ENCODE assay signal across 9 cellular contexts in the genomic region with DNA sequence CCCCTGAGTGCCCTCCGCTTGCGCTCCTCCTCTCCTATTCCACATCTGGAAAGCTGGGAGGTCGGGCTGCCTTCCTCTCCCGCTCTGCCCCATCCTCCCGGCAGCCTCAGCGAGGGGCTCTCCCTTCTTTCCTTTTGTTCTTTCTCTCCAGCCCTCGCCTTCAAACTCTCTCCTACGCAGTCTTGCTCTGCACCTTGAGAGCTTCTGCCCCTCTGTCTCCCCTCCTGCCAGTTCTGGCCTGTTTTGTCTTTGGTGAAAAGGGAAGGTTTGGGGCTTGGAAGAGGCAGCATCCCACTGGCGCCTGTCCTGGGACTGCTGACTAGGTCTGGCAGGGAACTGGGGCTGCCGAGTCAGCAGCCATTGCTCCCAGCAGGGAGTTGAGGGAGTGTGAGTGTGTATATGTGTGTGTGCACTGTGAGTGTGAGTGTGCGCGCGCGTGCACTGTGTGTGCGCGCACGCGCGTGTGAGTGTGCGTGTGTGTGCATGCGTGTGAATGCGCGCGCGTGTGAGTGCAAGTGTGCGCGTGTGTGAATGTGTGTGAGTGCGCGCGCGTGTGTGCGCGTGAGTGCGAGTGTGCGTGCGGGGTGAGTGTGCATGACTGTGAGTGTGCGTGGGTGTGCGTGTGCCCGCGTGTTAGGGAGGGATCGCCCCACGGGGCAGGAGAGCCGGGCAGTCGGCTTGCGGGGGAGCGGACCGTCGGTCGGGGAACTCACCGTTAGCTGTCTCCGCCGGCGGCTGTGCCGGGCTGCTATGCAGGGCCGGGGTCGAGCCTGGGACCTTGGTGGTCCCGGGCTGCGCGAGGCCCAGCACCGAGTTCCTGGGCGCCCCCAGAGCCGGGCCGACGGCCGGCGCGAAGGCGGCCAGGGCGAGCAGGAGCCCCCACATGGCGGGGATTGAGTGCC. TPM values are rescaled to one million over a fixed set of nuclear protein-coding genes. Genes with fewer than 3 reads are reported as not detected.
A peak's percentile ranks its signal among the peaks of the same experiment; 100 is the strongest.
DNase-seq lines count a peak whose midpoint lies in the region; ATAC-seq and TF ChIP-seq lines count a peak whose summit lies in the region.
"Had no signal": no experiment of that assay in that cellular context is flagged by ENCODE, and none has a peak within 500 bp of the region (broad histone marks: within the 10 kb centered on the region; RNA-seq: fewer than 3 reads in every experiment).

No MANE protein-coding gene starts in this region.

- peaks cover 27% of the 10 kb centered on the region for H3K4me1 Mint-ChIP-seq in activated naive CD8-positive, alpha-beta T cell treated with anti-CD3 and anti-CD28 coated beads, Interleukin-2, amount 50 U/mL, for 24 hours

- H3K9me3 Mint-ChIP-seq in activated naive CD8-positive, alpha-beta T cell treated with anti-CD3 and anti-CD28 coated beads, Interleukin-2, amount 50 U/mL, for 24 hours: no peaks in the 10 kb centered on the region

- H3K27ac ChIP-seq in left lung (no peak overlapping the region), urinary bladder (ENCODE audit: low read depth) (no peak overlapping the region), adrenal gland (no peak overlapping the region), Karpas-422 (ENCODE audit: low read length) (no peak overlapping the region)

- TF ChIP-seq POLR2A in adrenal gland (IDR thresholded peaks at IDR 0.05): no peak

- H3K36me3 ChIP-seq in ES-I3 (ENCODE audit: insufficient read depth, low read length) (no peaks in the 10 kb centered on the region), left lung (no peaks in the 10 kb centered on the region), urinary bladder (ENCODE audit: insufficient read depth) (no peaks in the 10 kb centered on the region), adrenal gland (replicated peaks in 1 of 2) (no peaks in the 10 kb centered on the region), Karpas-422 (ENCODE audit: insufficient read depth, low read length) (no peaks in the 10 kb centered on the region)

- no peak for DNase-seq in activated naive CD8-positive, alpha-beta T cell treated with anti-CD3 and anti-CD28 coated beads, Interleukin-2, amount 50 U/mL, for 24 hours
- DNase-seq in left lung: peak in 1 of 2 donors; percentile 77
- DNase-seq in adrenal gland: no peak
- no peak for DNase-seq in amniotic stem cell (lab: John Stamatoyannopoulos, UW)
- no peak for DNase-seq in Karpas-422

- H3K4me3 ChIP-seq in left lung (peak overlapping the region; percentile 28 to 31), urinary bladder (ENCODE audit: low read depth, low read length) (peak overlapping the region; percentile 27), adrenal gland (peak overlapping the region in 1 of 4 donors; percentile 42), Karpas-422 (ENCODE audit: low read length) (no peak overlapping the region)

- peaks cover 52% of the 10 kb centered on the region for H3K27me3 Mint-ChIP-seq in activated naive CD8-positive, alpha-beta T cell treated with anti-CD3 and anti-CD28 coated beads, Interleukin-2, amount 50 U/mL, for 24 hours

- H2AFZ ChIP-seq in Karpas-422 (ENCODE audit: low read length): no peak overlapping the region

- no peaks in the 10 kb centered on the region for H3K9me2 ChIP-seq in Karpas-422 (replicated peaks; ENCODE audit: insufficient read depth, low read length)

- H3K27me3 ChIP-seq in left lung (peaks cover 39 to 96% of the 10 kb centered on the region in 2 donors), adrenal gland (peaks cover 39% of the 10 kb centered on the region), Karpas-422 (ENCODE audit: low read length) (no peaks in the 10 kb centered on the region)

- peak overlapping the region; percentile 90 for H3K4me3 Mint-ChIP-seq in activated naive CD8-positive, alpha-beta T cell treated with anti-CD3 and anti-CD28 coated beads, Interleukin-2, amount 50 U/mL, for 24 hours

- peak overlapping the region; percentile 90 for H3K27ac Mint-ChIP-seq in activated naive CD8-positive, alpha-beta T cell treated with anti-CD3 and anti-CD28 coated beads, Interleukin-2, amount 50 U/mL, for 24 hours

- TF ChIP-seq CTCF in left lung (IDR thresholded peaks at IDR 0.05): no peak
- TF ChIP-seq CTCF in adrenal gland (IDR thresholded peaks at IDR 0.05): no peak

- peak; percentile 27 for ATAC-seq in HG02759 (IDR thresholded peaks at IDR 0.05; ENCODE audit: unreplicated experiment)
- no peak for ATAC-seq in activated naive CD8-positive, alpha-beta T cell treated with anti-CD3 and anti-CD28 coated beads, Interleukin-2, amount 50 U/mL, for 24 hours
- ATAC-seq in left lung: peak; percentile 48

- WGBS in urinary bladder: 2% methylated on average over 70 of the region's 70 CpGs
- 3 to 10% (median 5%) methylated on average over 23 to 70 of the region's 70 CpGs for WGBS in adrenal gland, 4 donors

- H3K9me3 ChIP-seq in ES-I3 (ENCODE audit: control insufficient read depth, insufficient read depth, low read length): no peaks in the 10 kb centered on the region
- no peaks in the 10 kb centered on the region for H3K9me3 ChIP-seq in left lung
- no peaks in the 10 kb centered on the region for H3K9me3 ChIP-seq in adrenal gland (replicated peaks in 1 of 3)
- no peaks in the 10 kb centered on the region for H3K9me3 ChIP-seq in Karpas-422 (ENCODE audit: low read length)

- H3K4me1 ChIP-seq in ES-I3 (ENCODE audit: insufficient read depth, low read length) (no peaks in the 10 kb centered on the region; the same call in 1 of the 2 replicates), left lung (peaks cover 0 to 25% of the 10 kb centered on the region in 2 donors), urinary bladder (ENCODE audit: insufficient read depth) (no peaks in the 10 kb centered on the region), adrenal gland (replicated peaks in 1 of 2) (peaks cover 0 to 5% of the 10 kb centered on the region in 2 donors), Karpas-422 (ENCODE audit: low read length) (no peaks in the 10 kb centered on the region)

- H3K4me2 ChIP-seq in Karpas-422 (ENCODE audit: low read depth, low read length, poor library complexity, severe bottlenecking): no peak overlapping the region

- peak overlapping the region; percentile 46 for H3K9ac ChIP-seq in ES-I3 (ENCODE audit: low read depth, low read length)
- H3K9ac ChIP-seq in Karpas-422 (ENCODE audit: low read length): no peak overlapping the region

- H3K36me3 Mint-ChIP-seq in activated naive CD8-positive, alpha-beta T cell treated with anti-CD3 and anti-CD28 coated beads, Interleukin-2, amount 50 U/mL, for 24 hours (ENCODE audit: low read depth): no peaks in the 10 kb centered on the region

- H4K20me1 ChIP-seq in Karpas-422 (ENCODE audit: insufficient read depth, low read depth, low read length): no peaks in the 10 kb centered on the region

- intact Hi-C loops in left lung (cut with DNase I) (no loop called here), adrenal gland (cut with DNase I) (no loop called here)

- no peaks in the 10 kb centered on the region for H3K79me2 ChIP-seq in Karpas-422 (ENCODE audit: low read length)

RNA-seq across cellular contexts. Expression of a gene that starts 0.5 kb away (rescaled TPM):
- total RNA-seq in left lung: 10 to 100 TPM in 1 of 2 donors, 1 to 10 TPM in 1; 8.1 to 25.8 TPM
- 46.9 TPM for total RNA-seq in urinary bladder
- polyA plus RNA-seq in urinary bladder: 19.4 TPM
- 10 to 100 TPM in 4 of 8 donors, 1 to 10 TPM in 4; 6.1 to 21.8 (median 10.9) TPM for total RNA-seq in adrenal gland
- 10 to 100 TPM in 2 of 3 donors, 1 to 10 TPM in 1; 2.5 to 19.7 (median 10.5) TPM for polyA plus RNA-seq in adrenal gland
- not detected in 2 replicates for total RNA-seq in Karpas-422 (2014; rRNA removed; shearing (Covaris generic); ENCODE audit: low replicate concordance)
- total RNA-seq: NCI-H460 had no signal

RNA-seq across cellular contexts. Expression of a gene that starts 14.8 kb away (rescaled TPM):
- total RNA-seq in left lung (not detected), urinary bladder (not detected), adrenal gland (not detected)
- polyA plus RNA-seq in urinary bladder (not detected), adrenal gland (under 1 TPM in 1 of 3 donors, not detected in 2; 0.30 TPM)
- not detected in 2 replicates for total RNA-seq in Karpas-422 (2014; rRNA removed; shearing (Covaris generic); ENCODE audit: low replicate concordance)
- total RNA-seq: NCI-H460 had no signal

RNA-seq across cellular contexts. Expression of a gene that starts 16.2 kb away (rescaled TPM):
- total RNA-seq in left lung (not detected), urinary bladder (not detected), adrenal gland (not detected)
- polyA plus RNA-seq in urinary bladder (not detected), adrenal gland (under 1 TPM in 1 of 3 donors, not detected in 2; 0.08 TPM)
- total RNA-seq in Karpas-422 (2014; rRNA removed; shearing (Covaris generic); ENCODE audit: low replicate concordance): not detected in 2 replicates
- total RNA-seq: NCI-H460 had no signal

RNA-seq across cellular contexts. Expression of a gene that starts 40.5 kb away (rescaled TPM):
- 10 to 100 TPM; 34.3 to 39.2 TPM for total RNA-seq in left lung
- 16.6 TPM for total RNA-seq in urinary bladder
- 29.8 TPM for polyA plus RNA-seq in urinary bladder
- total RNA-seq in adrenal gland: 10 to 100 TPM; 16.8 to 65.8 (median 46.3) TPM
- 100 to 1,000 TPM in 2 of 3 donors, 1 to 10 TPM in 1; 9.6 to 244 (median 129) TPM for polyA plus RNA-seq in adrenal gland
- total RNA-seq in Karpas-422 (2014; rRNA removed; shearing (Covaris generic); ENCODE audit: low replicate concordance): 19.0 and 20.3 TPM in 2 replicates

RNA-seq across cellular contexts. Expression of a gene that starts 40.6 kb away (rescaled TPM):
- total RNA-seq in left lung (10 to 100 TPM; 38.6 to 42.7 TPM), urinary bladder (22.2 TPM), adrenal gland (10 to 100 TPM; 28.1 to 45.0 (median 34.4) TPM)
- polyA plus RNA-seq in urinary bladder (33.2 TPM), adrenal gland (100 to 1,000 TPM in 1 of 3 donors, 10 to 100 TPM in 2; 24.8 to 115 (median 99.8) TPM)
- 24.7 and 38.2 TPM in 2 replicates for total RNA-seq in Karpas-422 (2014; rRNA removed; shearing (Covaris generic); ENCODE audit: low replicate concordance)
